1 cellular context compared by ENCODE assay signal in the genomic region with DNA sequence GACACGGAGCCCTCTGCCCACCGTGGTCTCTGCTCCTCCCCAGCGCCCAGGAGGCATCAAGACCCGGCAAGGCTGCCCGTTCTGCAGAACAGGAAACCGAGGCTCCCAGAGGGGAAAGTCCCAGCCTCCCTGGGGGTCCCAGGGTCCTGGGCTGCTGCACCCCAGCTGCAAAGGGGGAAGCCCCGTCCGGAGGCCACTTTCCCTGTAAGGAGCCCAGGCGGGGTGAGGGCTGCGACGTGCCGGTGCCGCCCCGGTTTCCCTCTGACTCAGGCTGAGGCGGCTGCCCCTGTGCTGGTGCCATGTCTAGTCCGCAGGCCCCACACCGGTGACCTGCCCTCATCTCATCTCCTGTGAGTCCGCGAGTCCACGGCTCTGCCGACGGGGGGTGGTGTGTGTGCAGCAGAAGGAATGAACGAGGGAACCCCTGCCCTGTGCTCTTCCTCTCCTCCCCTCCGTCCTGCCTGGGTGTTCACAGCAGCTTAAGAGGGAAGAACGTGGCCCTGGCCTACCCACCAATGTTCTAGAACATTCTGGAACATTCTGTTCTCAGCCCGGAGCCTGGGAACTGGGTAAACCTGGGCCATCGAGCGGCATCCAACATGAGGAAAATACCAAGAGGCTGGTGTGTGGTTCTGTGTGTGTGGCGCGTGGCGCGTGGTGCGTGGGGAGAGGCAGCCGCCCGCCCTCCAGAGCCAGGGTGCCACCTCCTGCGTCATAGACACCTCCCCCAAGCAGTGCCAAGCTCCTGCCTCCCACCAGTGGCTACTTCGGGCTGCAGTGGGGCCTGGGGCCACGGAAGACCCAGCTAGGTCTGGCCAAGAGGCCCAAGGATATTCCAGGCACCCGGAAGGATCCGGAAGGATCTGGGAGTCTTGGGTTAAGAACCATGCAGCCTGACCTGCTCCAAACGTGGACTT.
TF ChIP-seq lines count a peak whose summit lies in the region.

No MANE protein-coding gene starts in this region.

TF ChIP-seq in GM12878, 131 proteins besides CTCF, POLR2A, EP300 and RAD21 (continued from another document and continues in another):
- TF ChIP-seq, protein P1, sequence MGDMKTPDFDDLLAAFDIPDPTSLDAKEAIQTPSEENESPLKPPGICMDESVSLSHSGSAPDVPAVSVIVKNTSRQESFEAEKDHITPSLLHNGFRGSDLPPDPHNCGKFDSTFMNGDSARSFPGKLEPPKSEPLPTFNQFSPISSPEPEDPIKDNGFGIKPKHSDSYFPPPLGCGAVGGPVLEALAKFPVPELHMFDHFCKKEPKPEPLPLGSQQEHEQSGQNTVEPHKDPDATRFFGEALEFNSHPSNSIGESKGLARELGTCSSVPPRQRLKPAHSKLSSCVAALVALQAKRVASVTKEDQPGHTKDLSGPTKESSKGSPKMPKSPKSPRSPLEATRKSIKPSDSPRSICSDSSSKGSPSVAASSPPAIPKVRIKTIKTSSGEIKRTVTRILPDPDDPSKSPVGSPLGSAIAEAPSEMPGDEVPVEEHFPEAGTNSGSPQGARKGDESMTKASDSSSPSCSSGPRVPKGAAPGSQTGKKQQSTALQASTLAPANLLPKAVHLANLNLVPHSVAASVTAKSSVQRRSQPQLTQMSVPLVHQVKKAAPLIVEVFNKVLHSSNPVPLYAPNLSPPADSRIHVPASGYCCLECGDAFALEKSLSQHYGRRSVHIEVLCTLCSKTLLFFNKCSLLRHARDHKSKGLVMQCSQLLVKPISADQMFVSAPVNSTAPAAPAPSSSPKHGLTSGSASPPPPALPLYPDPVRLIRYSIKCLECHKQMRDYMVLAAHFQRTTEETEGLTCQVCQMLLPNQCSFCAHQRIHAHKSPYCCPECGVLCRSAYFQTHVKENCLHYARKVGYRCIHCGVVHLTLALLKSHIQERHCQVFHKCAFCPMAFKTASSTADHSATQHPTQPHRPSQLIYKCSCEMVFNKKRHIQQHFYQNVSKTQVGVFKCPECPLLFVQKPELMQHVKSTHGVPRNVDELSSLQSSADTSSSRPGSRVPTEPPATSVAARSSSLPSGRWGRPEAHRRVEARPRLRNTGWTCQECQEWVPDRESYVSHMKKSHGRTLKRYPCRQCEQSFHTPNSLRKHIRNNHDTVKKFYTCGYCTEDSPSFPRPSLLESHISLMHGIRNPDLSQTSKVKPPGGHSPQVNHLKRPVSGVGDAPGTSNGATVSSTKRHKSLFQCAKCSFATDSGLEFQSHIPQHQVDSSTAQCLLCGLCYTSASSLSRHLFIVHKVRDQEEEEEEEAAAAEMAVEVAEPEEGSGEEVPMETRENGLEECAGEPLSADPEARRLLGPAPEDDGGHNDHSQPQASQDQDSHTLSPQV (IDR thresholded peaks at IDR 0.05), result no peak
- TF ChIP-seq ZZZ3 (IDR thresholded peaks at IDR 0.05; ENCODE audit: control insufficient read depth, insufficient read length, low read depth) (no peak), BRCA1 (IDR thresholded peaks at IDR 0.05; ENCODE audit: low read depth, low read length) (no peak), HCFC1 (IDR thresholded peaks at IDR 0.05; ENCODE audit: low read length) (no peak), RCOR1 (conservative IDR thresholded peaks at IDR 0.05; ENCODE audit: low read depth, low read length) (no peak), ZSCAN29 (IDR thresholded peaks at IDR 0.05) (no peak), CREM (IDR thresholded peaks at IDR 0.05; ENCODE audit: low read depth) (no peak), CHD1 (IDR thresholded peaks at IDR 0.05; ENCODE audit: low read depth, low read length) (no peak), JUNB (IDR thresholded peaks at IDR 0.05) (peak; percentile 38; the same call in 1 of the 2 replicates), SUZ12 (IDR thresholded peaks at IDR 0.05; ENCODE audit: unreplicated experiment) (no peak), HDGF (IDR thresholded peaks at IDR 0.05) (peak; percentile 28; the same call in 1 of the 2 replicates), RAD51 (IDR thresholded peaks at IDR 0.05) (no peak), SMARCA5 (IDR thresholded peaks at IDR 0.05) (no peak), KAT2A (conservative IDR thresholded peaks at IDR 0.05; ENCODE audit: control insufficient read depth, low read depth, low read length) (no peak), BHLHE40 (IDR thresholded peaks at IDR 0.05; ENCODE audit: borderline replicate concordance in 1 of 2, low read depth in 2 of 2, low read length in 1 of 2) (peak in 1 of 2 experiments; percentile 75; a peak in 2 of 4 replicates), NRF1 (conservative IDR thresholded peaks at IDR 0.05; ENCODE audit: low read depth, low read length) (no peak), POLR2AphosphoS5 (IDR thresholded peaks at IDR 0.05; ENCODE audit: low read length) (no peak), DPF2 (IDR thresholded peaks at IDR 0.05) (peak; percentile 79), GATAD2B (conservative IDR thresholded peaks at IDR 0.05; ENCODE audit: low read depth) (peak; percentile 28), RBBP5 (conservative IDR thresholded peaks at IDR 0.05) (no peak), MTA3 (IDR thresholded peaks at IDR 0.05; ENCODE audit: borderline replicate concordance, low read length) (no peak), MEF2B (IDR thresholded peaks at IDR 0.05; ENCODE audit: partially characterized antibody, poor library complexity, severe bottlenecking) (peak; percentile 63), RB1 (IDR thresholded peaks at IDR 0.05; ENCODE audit: borderline replicate concordance) (no peak), ZNF217 (IDR thresholded peaks at IDR 0.05) (peak; percentile 48; the same call in 1 of the 2 replicates), ETV6 (conservative IDR thresholded peaks at IDR 0.05 in 1 of 2, IDR thresholded peaks at IDR 0.05 in 1 of 2; ENCODE audit: borderline replicate concordance in 1 of 2, low read depth in 1 of 2) (peak in 1 of 2 experiments; percentile 52; a peak in 1 of 4 replicates), IKZF1 (conservative IDR thresholded peaks at IDR 0.05) (peak; percentile 47), JUND (IDR thresholded peaks at IDR 0.05; ENCODE audit: low read depth, low read length) (peak; percentile 27; the same call in 1 of the 2 replicates), CBX3 (IDR thresholded peaks at IDR 0.05; ENCODE audit: borderline replicate concordance, low read depth) (no peak)
- TF ChIP-seq, protein P2, sequence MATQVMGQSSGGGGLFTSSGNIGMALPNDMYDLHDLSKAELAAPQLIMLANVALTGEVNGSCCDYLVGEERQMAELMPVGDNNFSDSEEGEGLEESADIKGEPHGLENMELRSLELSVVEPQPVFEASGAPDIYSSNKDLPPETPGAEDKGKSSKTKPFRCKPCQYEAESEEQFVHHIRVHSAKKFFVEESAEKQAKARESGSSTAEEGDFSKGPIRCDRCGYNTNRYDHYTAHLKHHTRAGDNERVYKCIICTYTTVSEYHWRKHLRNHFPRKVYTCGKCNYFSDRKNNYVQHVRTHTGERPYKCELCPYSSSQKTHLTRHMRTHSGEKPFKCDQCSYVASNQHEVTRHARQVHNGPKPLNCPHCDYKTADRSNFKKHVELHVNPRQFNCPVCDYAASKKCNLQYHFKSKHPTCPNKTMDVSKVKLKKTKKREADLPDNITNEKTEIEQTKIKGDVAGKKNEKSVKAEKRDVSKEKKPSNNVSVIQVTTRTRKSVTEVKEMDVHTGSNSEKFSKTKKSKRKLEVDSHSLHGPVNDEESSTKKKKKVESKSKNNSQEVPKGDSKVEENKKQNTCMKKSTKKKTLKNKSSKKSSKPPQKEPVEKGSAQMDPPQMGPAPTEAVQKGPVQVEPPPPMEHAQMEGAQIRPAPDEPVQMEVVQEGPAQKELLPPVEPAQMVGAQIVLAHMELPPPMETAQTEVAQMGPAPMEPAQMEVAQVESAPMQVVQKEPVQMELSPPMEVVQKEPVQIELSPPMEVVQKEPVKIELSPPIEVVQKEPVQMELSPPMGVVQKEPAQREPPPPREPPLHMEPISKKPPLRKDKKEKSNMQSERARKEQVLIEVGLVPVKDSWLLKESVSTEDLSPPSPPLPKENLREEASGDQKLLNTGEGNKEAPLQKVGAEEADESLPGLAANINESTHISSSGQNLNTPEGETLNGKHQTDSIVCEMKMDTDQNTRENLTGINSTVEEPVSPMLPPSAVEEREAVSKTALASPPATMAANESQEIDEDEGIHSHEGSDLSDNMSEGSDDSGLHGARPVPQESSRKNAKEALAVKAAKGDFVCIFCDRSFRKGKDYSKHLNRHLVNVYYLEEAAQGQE (IDR thresholded peaks at IDR 0.05; ENCODE audit: low read depth, low read length), result no peak
- TF ChIP-seq, protein P3, sequence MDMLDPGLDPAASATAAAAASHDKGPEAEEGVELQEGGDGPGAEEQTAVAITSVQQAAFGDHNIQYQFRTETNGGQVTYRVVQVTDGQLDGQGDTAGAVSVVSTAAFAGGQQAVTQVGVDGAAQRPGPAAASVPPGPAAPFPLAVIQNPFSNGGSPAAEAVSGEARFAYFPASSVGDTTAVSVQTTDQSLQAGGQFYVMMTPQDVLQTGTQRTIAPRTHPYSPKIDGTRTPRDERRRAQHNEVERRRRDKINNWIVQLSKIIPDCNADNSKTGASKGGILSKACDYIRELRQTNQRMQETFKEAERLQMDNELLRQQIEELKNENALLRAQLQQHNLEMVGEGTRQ (IDR thresholded peaks at IDR 0.05; ENCODE audit: borderline replicate concordance, low read depth, low read length), result no peak
- TF ChIP-seq, protein P4, sequence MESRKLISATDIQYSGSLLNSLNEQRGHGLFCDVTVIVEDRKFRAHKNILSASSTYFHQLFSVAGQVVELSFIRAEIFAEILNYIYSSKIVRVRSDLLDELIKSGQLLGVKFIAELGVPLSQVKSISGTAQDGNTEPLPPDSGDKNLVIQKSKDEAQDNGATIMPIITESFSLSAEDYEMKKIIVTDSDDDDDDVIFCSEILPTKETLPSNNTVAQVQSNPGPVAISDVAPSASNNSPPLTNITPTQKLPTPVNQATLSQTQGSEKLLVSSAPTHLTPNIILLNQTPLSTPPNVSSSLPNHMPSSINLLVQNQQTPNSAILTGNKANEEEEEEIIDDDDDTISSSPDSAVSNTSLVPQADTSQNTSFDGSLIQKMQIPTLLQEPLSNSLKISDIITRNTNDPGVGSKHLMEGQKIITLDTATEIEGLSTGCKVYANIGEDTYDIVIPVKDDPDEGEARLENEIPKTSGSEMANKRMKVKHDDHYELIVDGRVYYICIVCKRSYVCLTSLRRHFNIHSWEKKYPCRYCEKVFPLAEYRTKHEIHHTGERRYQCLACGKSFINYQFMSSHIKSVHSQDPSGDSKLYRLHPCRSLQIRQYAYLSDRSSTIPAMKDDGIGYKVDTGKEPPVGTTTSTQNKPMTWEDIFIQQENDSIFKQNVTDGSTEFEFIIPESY (IDR thresholded peaks at IDR 0.05), result 0 out of 2 replicates have a peak, but pooled peaks have one; percentile 9
- TF ChIP-seq, protein P5, sequence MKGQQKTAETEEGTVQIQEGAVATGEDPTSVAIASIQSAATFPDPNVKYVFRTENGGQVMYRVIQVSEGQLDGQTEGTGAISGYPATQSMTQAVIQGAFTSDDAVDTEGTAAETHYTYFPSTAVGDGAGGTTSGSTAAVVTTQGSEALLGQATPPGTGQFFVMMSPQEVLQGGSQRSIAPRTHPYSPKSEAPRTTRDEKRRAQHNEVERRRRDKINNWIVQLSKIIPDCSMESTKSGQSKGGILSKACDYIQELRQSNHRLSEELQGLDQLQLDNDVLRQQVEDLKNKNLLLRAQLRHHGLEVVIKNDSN (IDR thresholded peaks at IDR 0.05; ENCODE audit: borderline replicate concordance, extremely low read length, insufficient read depth, low read depth, low read length), result no peak
- TF ChIP-seq, protein P6, sequence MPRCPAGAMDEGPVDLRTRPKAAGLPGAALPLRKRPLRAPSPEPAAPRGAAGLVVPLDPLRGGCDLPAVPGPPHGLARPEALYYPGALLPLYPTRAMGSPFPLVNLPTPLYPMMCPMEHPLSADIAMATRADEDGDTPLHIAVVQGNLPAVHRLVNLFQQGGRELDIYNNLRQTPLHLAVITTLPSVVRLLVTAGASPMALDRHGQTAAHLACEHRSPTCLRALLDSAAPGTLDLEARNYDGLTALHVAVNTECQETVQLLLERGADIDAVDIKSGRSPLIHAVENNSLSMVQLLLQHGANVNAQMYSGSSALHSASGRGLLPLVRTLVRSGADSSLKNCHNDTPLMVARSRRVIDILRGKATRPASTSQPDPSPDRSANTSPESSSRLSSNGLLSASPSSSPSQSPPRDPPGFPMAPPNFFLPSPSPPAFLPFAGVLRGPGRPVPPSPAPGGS (IDR thresholded peaks at IDR 0.05; ENCODE audit: borderline replicate concordance, insufficient read depth, low read depth, low read length, poor library complexity, severe bottlenecking), result peak; percentile 36
- TF ChIP-seq, protein P7, sequence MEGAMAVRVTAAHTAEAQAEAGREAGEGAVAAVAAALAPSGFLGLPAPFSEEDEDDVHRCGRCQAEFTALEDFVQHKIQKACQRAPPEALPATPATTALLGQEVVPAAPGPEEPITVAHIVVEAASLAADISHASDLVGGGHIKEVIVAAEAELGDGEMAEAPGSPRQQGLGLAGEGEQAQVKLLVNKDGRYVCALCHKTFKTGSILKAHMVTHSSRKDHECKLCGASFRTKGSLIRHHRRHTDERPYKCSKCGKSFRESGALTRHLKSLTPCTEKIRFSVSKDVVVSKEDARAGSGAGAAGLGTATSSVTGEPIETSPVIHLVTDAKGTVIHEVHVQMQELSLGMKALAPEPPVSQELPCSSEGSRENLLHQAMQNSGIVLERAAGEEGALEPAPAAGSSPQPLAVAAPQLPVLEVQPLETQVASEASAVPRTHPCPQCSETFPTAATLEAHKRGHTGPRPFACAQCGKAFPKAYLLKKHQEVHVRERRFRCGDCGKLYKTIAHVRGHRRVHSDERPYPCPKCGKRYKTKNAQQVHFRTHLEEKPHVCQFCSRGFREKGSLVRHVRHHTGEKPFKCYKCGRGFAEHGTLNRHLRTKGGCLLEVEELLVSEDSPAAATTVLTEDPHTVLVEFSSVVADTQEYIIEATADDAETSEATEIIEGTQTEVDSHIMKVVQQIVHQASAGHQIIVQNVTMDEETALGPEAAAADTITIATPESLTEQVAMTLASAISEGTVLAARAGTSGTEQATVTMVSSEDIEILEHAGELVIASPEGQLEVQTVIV (IDR thresholded peaks at IDR 0.05; ENCODE audit: borderline replicate concordance, partially characterized antibody), result no peak
- TF ChIP-seq, protein P8, sequence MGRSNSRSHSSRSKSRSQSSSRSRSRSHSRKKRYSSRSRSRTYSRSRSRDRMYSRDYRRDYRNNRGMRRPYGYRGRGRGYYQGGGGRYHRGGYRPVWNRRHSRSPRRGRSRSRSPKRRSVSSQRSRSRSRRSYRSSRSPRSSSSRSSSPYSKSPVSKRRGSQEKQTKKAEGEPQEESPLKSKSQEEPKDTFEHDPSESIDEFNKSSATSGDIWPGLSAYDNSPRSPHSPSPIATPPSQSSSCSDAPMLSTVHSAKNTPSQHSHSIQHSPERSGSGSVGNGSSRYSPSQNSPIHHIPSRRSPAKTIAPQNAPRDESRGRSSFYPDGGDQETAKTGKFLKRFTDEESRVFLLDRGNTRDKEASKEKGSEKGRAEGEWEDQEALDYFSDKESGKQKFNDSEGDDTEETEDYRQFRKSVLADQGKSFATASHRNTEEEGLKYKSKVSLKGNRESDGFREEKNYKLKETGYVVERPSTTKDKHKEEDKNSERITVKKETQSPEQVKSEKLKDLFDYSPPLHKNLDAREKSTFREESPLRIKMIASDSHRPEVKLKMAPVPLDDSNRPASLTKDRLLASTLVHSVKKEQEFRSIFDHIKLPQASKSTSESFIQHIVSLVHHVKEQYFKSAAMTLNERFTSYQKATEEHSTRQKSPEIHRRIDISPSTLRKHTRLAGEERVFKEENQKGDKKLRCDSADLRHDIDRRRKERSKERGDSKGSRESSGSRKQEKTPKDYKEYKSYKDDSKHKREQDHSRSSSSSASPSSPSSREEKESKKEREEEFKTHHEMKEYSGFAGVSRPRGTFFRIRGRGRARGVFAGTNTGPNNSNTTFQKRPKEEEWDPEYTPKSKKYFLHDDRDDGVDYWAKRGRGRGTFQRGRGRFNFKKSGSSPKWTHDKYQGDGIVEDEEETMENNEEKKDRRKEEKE (IDR thresholded peaks at IDR 0.05), result no peak
- TF ChIP-seq, protein P9, sequence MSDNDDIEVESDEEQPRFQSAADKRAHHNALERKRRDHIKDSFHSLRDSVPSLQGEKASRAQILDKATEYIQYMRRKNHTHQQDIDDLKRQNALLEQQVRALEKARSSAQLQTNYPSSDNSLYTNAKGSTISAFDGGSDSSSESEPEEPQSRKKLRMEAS (IDR thresholded peaks at IDR 0.05; ENCODE audit: low read depth, low read length), result 0 out of 2 replicates have a peak, but pooled peaks have one; percentile 9
